Comparison of ENCODE assay signal across 19 cellular contexts in the genomic region with DNA sequence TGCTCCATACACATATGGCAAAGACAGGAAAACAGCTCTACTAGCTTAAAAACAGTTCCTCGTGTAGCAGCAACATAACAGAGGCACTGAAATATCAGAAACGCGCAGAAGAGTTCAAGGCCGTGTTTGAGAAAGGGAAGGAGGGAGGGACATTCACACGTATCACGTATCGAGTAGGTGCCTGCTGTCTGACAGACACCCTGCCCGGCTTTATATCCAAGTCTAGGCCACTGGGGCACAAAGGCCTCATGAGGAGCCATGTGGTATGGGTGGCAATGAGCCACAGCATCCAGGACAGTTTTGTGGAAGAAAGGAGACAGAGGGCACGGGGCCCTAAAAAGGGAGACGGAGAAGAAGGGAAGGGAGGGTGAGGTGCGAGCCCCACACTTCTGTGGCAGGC. TPM values are rescaled to one million over a fixed set of nuclear protein-coding genes. Genes with fewer than 3 reads are reported as not detected.
DNase-seq lines count a peak whose midpoint lies in the region; TF ChIP-seq lines count a peak whose summit lies in the region.
"Had no signal": no experiment of that assay in that cellular context is flagged by ENCODE, and none has a peak within 500 bp of the region (broad histone marks: within the 10 kb centered on the region; RNA-seq: fewer than 3 reads in every experiment).

No MANE protein-coding gene starts in this region.

- CTCF ChIA-PET in activated naive CD4-positive, alpha-beta T cell treated with anti-CD3 and anti-CD28 coated beads, Interleukin-2, amount 10 ng/mL, durations not matched to agents 7 days and 5 days (lab: Charles Lee), result interaction anchor here (1.2 kb wide), 1 partner anchor 118 kb away, joined by 4 read pairs; no protein-coding TSS in a partner anchor
- CTCF ChIA-PET in activated naive CD4-positive, alpha-beta T cell treated with anti-CD3 and anti-CD28 coated beads for 36 hours (lab: Charles Lee), result interaction anchor here (0.9 kb wide), 1 partner anchor 52 kb away, joined by 3 read pairs; no protein-coding TSS in a partner anchor

- H3K27me3 Mint-ChIP-seq in activated naive CD4-positive, alpha-beta T cell treated with anti-CD3 and anti-CD28 coated beads, Interleukin-2, amount 10 ng/mL, durations not matched to agents 7 days and 5 days, result peaks cover 24% of the 10 kb centered on the region
- no peaks in the 10 kb centered on the region for H3K27me3 Mint-ChIP-seq in activated naive CD4-positive, alpha-beta T cell treated with anti-CD3 and anti-CD28 coated beads for 36 hours (ENCODE audit: low read depth)
- H3K27me3 Mint-ChIP-seq in brain, result no peaks in the 10 kb centered on the region

- intact Hi-C loops in activated naive CD4-positive, alpha-beta T cell treated with anti-CD3 and anti-CD28 coated beads for 36 hours (cut with micrococcal nuclease), result no loop called here
- intact Hi-C loops in testis (cut with DNase I; ENCODE audit: low total_unique reads), result no loop called here

- peaks cover 0 to 21% (median 0%) of the 10 kb centered on the region in 11 experiments; a peak in 6 of 22 replicates for H3K27me3 ChIP-seq in BLaER1 treated with 17β-estradiol and CSF1 and Interleukin-3, amounts not matched to agents 10 nM and 100 nM
- H3K27me3 ChIP-seq in testis, result no peaks in the 10 kb centered on the region

- no peaks in the 10 kb centered on the region for H3K36me3 Mint-ChIP-seq in activated naive CD4-positive, alpha-beta T cell treated with anti-CD3 and anti-CD28 coated beads, Interleukin-2, amount 10 ng/mL, durations not matched to agents 7 days and 5 days
- H3K36me3 Mint-ChIP-seq in activated naive CD4-positive, alpha-beta T cell treated with anti-CD3 and anti-CD28 coated beads for 36 hours (ENCODE audit: low read depth), result no peaks in the 10 kb centered on the region
- H3K36me3 Mint-ChIP-seq in brain, result no peaks in the 10 kb centered on the region

- H3K4me2 ChIP-seq in BLaER1 treated with 17β-estradiol and CSF1 and Interleukin-3, amounts not matched to agents 10 nM and 100 nM, result peak overlapping the region in 8 of 11 experiments; percentile 89 to 98 (median 94); a peak in 16 of 22 replicates

- TF ChIP-seq CTCF in brain (conservative IDR thresholded peaks at IDR 0.05) (no peak), testis (IDR thresholded peaks at IDR 0.05) (no peak)

- no peaks in the 10 kb centered on the region for H3K9me3 Mint-ChIP-seq in activated naive CD4-positive, alpha-beta T cell treated with anti-CD3 and anti-CD28 coated beads, Interleukin-2, amount 10 ng/mL, durations not matched to agents 7 days and 5 days
- H3K9me3 Mint-ChIP-seq in activated naive CD4-positive, alpha-beta T cell treated with anti-CD3 and anti-CD28 coated beads for 36 hours, result no peaks in the 10 kb centered on the region
- no peaks in the 10 kb centered on the region for H3K9me3 Mint-ChIP-seq in brain

- H3K9me3 ChIP-seq in BLaER1 treated with 17β-estradiol and CSF1 and Interleukin-3, amounts not matched to agents 10 nM and 100 nM (replicated peaks in 1 of 11), result no peaks in the 10 kb centered on the region
- H3K9me3 ChIP-seq in testis, result no peaks in the 10 kb centered on the region

- peak overlapping the region in 3 of 11 experiments; percentile 82 to 90 (median 86); a peak in 3 of 22 replicates for H3K27ac ChIP-seq in BLaER1 treated with 17β-estradiol and CSF1 and Interleukin-3, amounts not matched to agents 10 nM and 100 nM
- H3K27ac ChIP-seq in testis, result peak overlapping the region; percentile 34 to 50
- H3K27ac ChIP-seq: HL-60, RWPE1 had no signal

- no peak for DNase-seq in activated naive CD4-positive, alpha-beta T cell treated with anti-CD3 and anti-CD28 coated beads, Interleukin-2, amount 10 ng/mL, durations not matched to agents 7 days and 5 days
- DNase-seq in activated naive CD4-positive, alpha-beta T cell treated with anti-CD3 and anti-CD28 coated beads for 36 hours, result no peak
- DNase-seq in testis, result peak; percentile 56
- DNase-seq in activated gamma-delta T cell treated with Interleukin-2 at 50 U/mL for 16 hours, result no peak
- DNase-seq in mesenteric fat pad (ENCODE audit: low spot score), result no peak
- DNase-seq: C1 segment of cervical spinal cord, DMS153, DND-41, NCI-H1048, NCI-H1417, NCI-H1694, NCI-H2029 treated with DMSO at 0.1 percent for 48 hours, NCI-H2227 treated with DMSO at 0.1 percent for 48 hours, NCI-H526 treated with DMSO at 0.1 percent for 48 hours, SHP77 treated with DMSO at 0.1 percent for 48 hours had no signal

- peak overlapping the region; percentile 64 for H3K27ac Mint-ChIP-seq in activated naive CD4-positive, alpha-beta T cell treated with anti-CD3 and anti-CD28 coated beads, Interleukin-2, amount 10 ng/mL, durations not matched to agents 7 days and 5 days
- no peak overlapping the region for H3K27ac Mint-ChIP-seq in activated naive CD4-positive, alpha-beta T cell treated with anti-CD3 and anti-CD28 coated beads for 36 hours
- H3K27ac Mint-ChIP-seq in brain, result peak overlapping the region in 3 of 5 experiments; percentile 40 to 93 (median 83)

- peaks cover 45 to 95% (median 82%) of the 10 kb centered on the region in 10 experiments for H3K4me1 ChIP-seq in BLaER1 treated with 17β-estradiol and CSF1 and Interleukin-3, amounts not matched to agents 10 nM and 100 nM
- peaks cover 33% of the 10 kb centered on the region for H3K4me1 ChIP-seq in testis

- WGBS in testis, 2 donors, result 55 to 75% methylated on average over 11 of the region's 11 CpGs

- H3K36me3 ChIP-seq in BLaER1 treated with 17β-estradiol and CSF1 and Interleukin-3, amounts not matched to agents 10 nM and 100 nM, result no peaks in the 10 kb centered on the region
- H3K36me3 ChIP-seq in testis (ENCODE audit: low read depth, missing control alignments), result no peaks in the 10 kb centered on the region

- TF ChIP-seq POLR2A in testis (IDR thresholded peaks at IDR 0.05), result no peak

- H3K4me3 Mint-ChIP-seq in activated naive CD4-positive, alpha-beta T cell treated with anti-CD3 and anti-CD28 coated beads, Interleukin-2, amount 10 ng/mL, durations not matched to agents 7 days and 5 days, result no peak overlapping the region
- no peak overlapping the region for H3K4me3 Mint-ChIP-seq in activated naive CD4-positive, alpha-beta T cell treated with anti-CD3 and anti-CD28 coated beads for 36 hours
- H3K4me3 Mint-ChIP-seq in brain, result no peak overlapping the region

- H3K4me3 ChIP-seq in BLaER1 treated with 17β-estradiol and CSF1 and Interleukin-3, amounts not matched to agents 10 nM and 100 nM, result no peak overlapping the region
- no peak overlapping the region for H3K4me3 ChIP-seq in testis

- peaks cover 0 to 25% (median 0%) of the 10 kb centered on the region in 11 experiments; a peak in 2 of 22 replicates for H4K20me1 ChIP-seq in BLaER1 treated with 17β-estradiol and CSF1 and Interleukin-3, amounts not matched to agents 10 nM and 100 nM

- peaks cover 45% of the 10 kb centered on the region for H3K4me1 Mint-ChIP-seq in activated naive CD4-positive, alpha-beta T cell treated with anti-CD3 and anti-CD28 coated beads, Interleukin-2, amount 10 ng/mL, durations not matched to agents 7 days and 5 days
- peaks cover 42% of the 10 kb centered on the region for H3K4me1 Mint-ChIP-seq in activated naive CD4-positive, alpha-beta T cell treated with anti-CD3 and anti-CD28 coated beads for 36 hours (ENCODE audit: low read depth)
- peaks cover 54% of the 10 kb centered on the region for H3K4me1 Mint-ChIP-seq in brain

- H3K9ac ChIP-seq in BLaER1 treated with 17β-estradiol and CSF1 and Interleukin-3, amounts not matched to agents 10 nM and 100 nM, result no peak overlapping the region

RNA-seq across cellular contexts. Expression of a gene that starts 50.3 kb away (rescaled TPM):
- total RNA-seq in activated naive CD4-positive, alpha-beta T cell treated with anti-CD3 and anti-CD28 coated beads for 36 hours, result 1 to 10 TPM; 1.2 to 1.4 TPM
- polyA plus RNA-seq in brain (ENCODE audit: insufficient read depth, low read depth, low replicate concordance) (15.8 TPM), testis (ENCODE audit: insufficient read depth, low read depth, low replicate concordance) (40.5 TPM)
- total RNA-seq in testis (10 to 100 TPM in 1 of 2 donors, 1 to 10 TPM in 1; 9.6 to 14.8 TPM), mesenteric fat pad (6.3 TPM)
